Comparison of ENCODE assay signal across 8 cellular contexts in the genomic region with DNA sequence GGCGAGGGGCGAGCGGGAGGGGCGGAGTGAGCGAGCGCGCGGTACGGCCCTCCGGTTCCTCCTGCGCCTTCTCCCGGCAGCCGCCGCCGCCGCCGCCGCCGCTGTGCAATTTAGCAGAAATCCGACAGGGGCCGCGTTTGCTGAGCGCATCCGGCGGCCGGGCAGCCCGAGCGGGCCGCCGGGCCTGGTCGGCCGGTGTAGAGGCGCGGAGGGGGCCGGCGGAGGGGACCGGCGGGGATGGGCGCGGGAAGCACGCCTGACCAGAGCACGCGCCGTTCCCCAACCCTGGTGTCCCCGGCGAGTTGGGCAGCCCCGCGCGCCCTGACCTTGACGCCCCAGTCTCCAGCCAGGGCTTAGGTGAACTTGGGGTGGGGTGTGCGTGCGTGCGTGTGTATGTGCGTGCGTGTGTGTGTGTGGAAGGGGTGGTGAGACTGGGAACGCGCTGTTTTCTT.
DNase-seq lines count a peak whose midpoint lies in the region; ATAC-seq and TF ChIP-seq lines count a peak whose summit lies in the region.

No MANE protein-coding gene starts in this region.

- DNase-seq in ACHN: peak; percentile 40
- peak; percentile 86 for DNase-seq in GM13976 (ENCODE audit: low spot score)
- DNase-seq in RPMI8226: peak; percentile 64
- DNase-seq in brain microvascular endothelial cell: peak; percentile 25
- DNase-seq in inferior parietal cortex (ENCODE audit: extremely low spot score): peak; percentile 68
- peak; percentile 82 for DNase-seq in spleen
- DNase-seq in cerebellar nuclear complex (lab: John Stamatoyannopoulos, UW): no peak

- intact Hi-C loops in spleen (cut with DNase I; ENCODE audit: low total_unique reads): no loop called here

- in situ Hi-C loops in ACHN (cut with HindIII; ENCODE audit: low pct_ligation_motif_present, low pct_unique_long_range_greater_than_20kb, low sequenced_read_pairs): no loop called here
- in situ Hi-C loops in GM13976 (cut with MboI; ENCODE audit: low sequenced_read_pairs, unreplicated experiment): no loop called here
- in situ Hi-C loops in brain microvascular endothelial cell (cut with HindIII; ENCODE audit: low pct_ligation_motif_present, low sequenced_read_pairs): no loop called here

- 0 to 2% (median 1%) methylated on average over 18 to 57 of the region's 57 CpGs for WGBS in spleen, 5 donors

- ATAC-seq in HG03135 (IDR thresholded peaks at IDR 0.05; ENCODE audit: unreplicated experiment): peak; percentile 82

- H3K27me3 ChIP-seq in brain microvascular endothelial cell (replicated peaks) (peaks cover 58% of the 10 kb centered on the region), spleen (replicated peaks in 1 of 7) (peaks cover 0 to 100% (median 65%) of the 10 kb centered on the region in 7 donors)

- H3K36me3 ChIP-seq in brain microvascular endothelial cell (replicated peaks): no peaks in the 10 kb centered on the region
- H3K36me3 ChIP-seq in spleen: no peaks in the 10 kb centered on the region

- H3K4me3 ChIP-seq in brain microvascular endothelial cell (ENCODE audit: low read depth, low read length) (peak overlapping the region; percentile 50), spleen (peak overlapping the region; percentile 32 to 77 (median 51))

- no peaks in the 10 kb centered on the region for H3K9me3 ChIP-seq in spleen

- no peak for TF ChIP-seq POLR2A in spleen (IDR thresholded peaks at IDR 0.05)

- H3K27ac ChIP-seq in brain microvascular endothelial cell (no peak overlapping the region), spleen (peak overlapping the region in 5 of 8 donors; percentile 48 to 75 (median 54))

- TF ChIP-seq CTCF in GM13976 (IDR thresholded peaks at IDR 0.05; ENCODE audit: borderline replicate concordance, control extremely low read depth, extremely low read depth, insufficient read depth, missing control alignments) (peak; percentile 53), brain microvascular endothelial cell (IDR thresholded peaks at IDR 0.05; ENCODE audit: low read depth, low read length, missing control alignments) (peak; percentile 26), spleen (IDR thresholded peaks at IDR 0.05 in 8 of 11, conservative IDR thresholded peaks at IDR 0.05 in 3 of 11) (peak in 9 of 11 experiments; percentile 26 to 70 (median 60))

- peaks cover 5 to 63% (median 39%) of the 10 kb centered on the region in 6 donors for H3K4me1 ChIP-seq in spleen

Comparison
In these comparisons a context has a peak if more than half of its experiments do, and no peak if none do; other contexts are left out.
1. DNase-seq: peak in ACHN (single experiment), GM13976 (single experiment), RPMI8226 (single experiment), brain microvascular endothelial cell (single experiment), inferior parietal cortex (single experiment) and spleen (single experiment); none in cerebellar nuclear complex (0 of 2).
2. Peak in every context shown above with its lines, with median percentiles within 50 percentile points of each other: CTCF ChIP-seq.